1 cellular context compared by ENCODE assay signal in the genomic region with DNA sequence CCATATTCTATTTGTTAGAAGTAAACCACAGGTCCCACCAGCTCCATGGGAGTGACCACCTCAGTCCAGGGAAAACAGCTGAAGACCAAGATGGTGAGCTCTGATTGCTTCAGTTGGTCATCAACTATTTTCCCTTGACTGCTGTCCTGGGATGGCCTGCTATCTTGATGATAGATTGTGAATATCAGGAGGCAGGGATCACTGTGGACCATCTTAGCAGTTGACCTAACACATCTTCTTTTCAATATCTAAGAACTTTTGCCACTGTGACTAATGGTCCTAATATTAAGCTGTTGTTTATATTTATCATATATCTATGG.
A peak's percentile ranks its signal among the peaks of the same experiment; 100 is the strongest.
TF ChIP-seq lines count a peak whose summit lies in the region.

No MANE protein-coding gene starts in this region.

TF ChIP-seq in K562, 482 proteins besides CTCF, POLR2A, EP300 and RAD21:
- peak; percentile 92 for TF ChIP-seq ZBTB17 (CRISPR knock-in tag; IDR thresholded peaks at IDR 0.05)
- TF ChIP-seq HDAC3 (IDR thresholded peaks at IDR 0.05; ENCODE audit: borderline replicate concordance, partially characterized antibody) = no peak
- TF ChIP-seq, protein P1, sequence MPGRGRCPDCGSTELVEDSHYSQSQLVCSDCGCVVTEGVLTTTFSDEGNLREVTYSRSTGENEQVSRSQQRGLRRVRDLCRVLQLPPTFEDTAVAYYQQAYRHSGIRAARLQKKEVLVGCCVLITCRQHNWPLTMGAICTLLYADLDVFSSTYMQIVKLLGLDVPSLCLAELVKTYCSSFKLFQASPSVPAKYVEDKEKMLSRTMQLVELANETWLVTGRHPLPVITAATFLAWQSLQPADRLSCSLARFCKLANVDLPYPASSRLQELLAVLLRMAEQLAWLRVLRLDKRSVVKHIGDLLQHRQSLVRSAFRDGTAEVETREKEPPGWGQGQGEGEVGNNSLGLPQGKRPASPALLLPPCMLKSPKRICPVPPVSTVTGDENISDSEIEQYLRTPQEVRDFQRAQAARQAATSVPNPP (IDR thresholded peaks at IDR 0.05; ENCODE audit: borderline replicate concordance, insufficient read depth, insufficient read length) = no peak
- TF ChIP-seq, protein P2, sequence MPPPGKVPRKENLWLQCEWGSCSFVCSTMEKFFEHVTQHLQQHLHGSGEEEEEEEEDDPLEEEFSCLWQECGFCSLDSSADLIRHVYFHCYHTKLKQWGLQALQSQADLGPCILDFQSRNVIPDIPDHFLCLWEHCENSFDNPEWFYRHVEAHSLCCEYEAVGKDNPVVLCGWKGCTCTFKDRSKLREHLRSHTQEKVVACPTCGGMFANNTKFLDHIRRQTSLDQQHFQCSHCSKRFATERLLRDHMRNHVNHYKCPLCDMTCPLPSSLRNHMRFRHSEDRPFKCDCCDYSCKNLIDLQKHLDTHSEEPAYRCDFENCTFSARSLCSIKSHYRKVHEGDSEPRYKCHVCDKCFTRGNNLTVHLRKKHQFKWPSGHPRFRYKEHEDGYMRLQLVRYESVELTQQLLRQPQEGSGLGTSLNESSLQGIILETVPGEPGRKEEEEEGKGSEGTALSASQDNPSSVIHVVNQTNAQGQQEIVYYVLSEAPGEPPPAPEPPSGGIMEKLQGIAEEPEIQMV (tag; conservative IDR thresholded peaks at IDR 0.05; ENCODE audit: low read depth) = no peak
- no peak for TF ChIP-seq GTF2E2 (tag; IDR thresholded peaks at IDR 0.05)
- TF ChIP-seq, protein P3, sequence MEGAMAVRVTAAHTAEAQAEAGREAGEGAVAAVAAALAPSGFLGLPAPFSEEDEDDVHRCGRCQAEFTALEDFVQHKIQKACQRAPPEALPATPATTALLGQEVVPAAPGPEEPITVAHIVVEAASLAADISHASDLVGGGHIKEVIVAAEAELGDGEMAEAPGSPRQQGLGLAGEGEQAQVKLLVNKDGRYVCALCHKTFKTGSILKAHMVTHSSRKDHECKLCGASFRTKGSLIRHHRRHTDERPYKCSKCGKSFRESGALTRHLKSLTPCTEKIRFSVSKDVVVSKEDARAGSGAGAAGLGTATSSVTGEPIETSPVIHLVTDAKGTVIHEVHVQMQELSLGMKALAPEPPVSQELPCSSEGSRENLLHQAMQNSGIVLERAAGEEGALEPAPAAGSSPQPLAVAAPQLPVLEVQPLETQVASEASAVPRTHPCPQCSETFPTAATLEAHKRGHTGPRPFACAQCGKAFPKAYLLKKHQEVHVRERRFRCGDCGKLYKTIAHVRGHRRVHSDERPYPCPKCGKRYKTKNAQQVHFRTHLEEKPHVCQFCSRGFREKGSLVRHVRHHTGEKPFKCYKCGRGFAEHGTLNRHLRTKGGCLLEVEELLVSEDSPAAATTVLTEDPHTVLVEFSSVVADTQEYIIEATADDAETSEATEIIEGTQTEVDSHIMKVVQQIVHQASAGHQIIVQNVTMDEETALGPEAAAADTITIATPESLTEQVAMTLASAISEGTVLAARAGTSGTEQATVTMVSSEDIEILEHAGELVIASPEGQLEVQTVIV (CRISPR knock-in tag; IDR thresholded peaks at IDR 0.05; ENCODE audit: borderline replicate concordance) = no peak
- no peak for TF ChIP-seq SMARCC2 (IDR thresholded peaks at IDR 0.05; ENCODE audit: low read depth)
- TF ChIP-seq PHB2 (IDR thresholded peaks at IDR 0.05; ENCODE audit: low read depth) = no peak
- TF ChIP-seq ZFPM2 (CRISPR knock-in tag; IDR thresholded peaks at IDR 0.05) = no peak
- TF ChIP-seq, protein P4, sequence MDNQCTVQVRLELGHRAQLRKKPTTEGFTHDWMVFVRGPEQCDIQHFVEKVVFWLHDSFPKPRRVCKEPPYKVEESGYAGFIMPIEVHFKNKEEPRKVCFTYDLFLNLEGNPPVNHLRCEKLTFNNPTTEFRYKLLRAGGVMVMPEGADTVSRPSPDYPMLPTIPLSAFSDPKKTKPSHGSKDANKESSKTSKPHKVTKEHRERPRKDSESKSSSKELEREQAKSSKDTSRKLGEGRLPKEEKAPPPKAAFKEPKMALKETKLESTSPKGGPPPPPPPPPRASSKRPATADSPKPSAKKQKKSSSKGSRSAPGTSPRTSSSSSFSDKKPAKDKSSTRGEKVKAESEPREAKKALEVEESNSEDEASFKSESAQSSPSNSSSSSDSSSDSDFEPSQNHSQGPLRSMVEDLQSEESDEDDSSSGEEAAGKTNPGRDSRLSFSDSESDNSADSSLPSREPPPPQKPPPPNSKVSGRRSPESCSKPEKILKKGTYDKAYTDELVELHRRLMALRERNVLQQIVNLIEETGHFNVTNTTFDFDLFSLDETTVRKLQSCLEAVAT (IDR thresholded peaks at IDR 0.05) = peak in 1 of 2 experiments; percentile 92; a peak in 2 of 4 replicates
- TF ChIP-seq, protein P5, sequence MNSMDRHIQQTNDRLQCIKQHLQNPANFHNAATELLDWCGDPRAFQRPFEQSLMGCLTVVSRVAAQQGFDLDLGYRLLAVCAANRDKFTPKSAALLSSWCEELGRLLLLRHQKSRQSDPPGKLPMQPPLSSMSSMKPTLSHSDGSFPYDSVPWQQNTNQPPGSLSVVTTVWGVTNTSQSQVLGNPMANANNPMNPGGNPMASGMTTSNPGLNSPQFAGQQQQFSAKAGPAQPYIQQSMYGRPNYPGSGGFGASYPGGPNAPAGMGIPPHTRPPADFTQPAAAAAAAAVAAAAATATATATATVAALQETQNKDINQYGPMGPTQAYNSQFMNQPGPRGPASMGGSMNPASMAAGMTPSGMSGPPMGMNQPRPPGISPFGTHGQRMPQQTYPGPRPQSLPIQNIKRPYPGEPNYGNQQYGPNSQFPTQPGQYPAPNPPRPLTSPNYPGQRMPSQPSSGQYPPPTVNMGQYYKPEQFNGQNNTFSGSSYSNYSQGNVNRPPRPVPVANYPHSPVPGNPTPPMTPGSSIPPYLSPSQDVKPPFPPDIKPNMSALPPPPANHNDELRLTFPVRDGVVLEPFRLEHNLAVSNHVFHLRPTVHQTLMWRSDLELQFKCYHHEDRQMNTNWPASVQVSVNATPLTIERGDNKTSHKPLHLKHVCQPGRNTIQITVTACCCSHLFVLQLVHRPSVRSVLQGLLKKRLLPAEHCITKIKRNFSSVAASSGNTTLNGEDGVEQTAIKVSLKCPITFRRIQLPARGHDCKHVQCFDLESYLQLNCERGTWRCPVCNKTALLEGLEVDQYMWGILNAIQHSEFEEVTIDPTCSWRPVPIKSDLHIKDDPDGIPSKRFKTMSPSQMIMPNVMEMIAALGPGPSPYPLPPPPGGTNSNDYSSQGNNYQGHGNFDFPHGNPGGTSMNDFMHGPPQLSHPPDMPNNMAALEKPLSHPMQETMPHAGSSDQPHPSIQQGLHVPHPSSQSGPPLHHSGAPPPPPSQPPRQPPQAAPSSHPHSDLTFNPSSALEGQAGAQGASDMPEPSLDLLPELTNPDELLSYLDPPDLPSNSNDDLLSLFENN (IDR thresholded peaks at IDR 0.05; ENCODE audit: low read depth in 2 of 2, low read length in 2 of 2) = peak in 1 of 2 experiments; percentile 65; a peak in 1 of 4 replicates
TF ChIP-seq in K562: peak in this region for 3.
